Comparison of ENCODE assay signal across 1 cellular context in genomic region chr12:31316964-31317363, GRCh38.
TF ChIP-seq lines count a peak whose summit lies in the region.

No MANE protein-coding gene starts in this region.

TF ChIP-seq in GM12878, 131 proteins besides CTCF, POLR2A, EP300 and RAD21:
- TF ChIP-seq RELB (IDR thresholded peaks at IDR 0.05; ENCODE audit: low read depth) = 0 out of 2 replicates have a peak, but pooled peaks have one; percentile 18
- TF ChIP-seq IKZF2 (IDR thresholded peaks at IDR 0.05) = peak in 1 of 2 experiments; percentile 15; a peak in 2 of 4 replicates
- no peak for TF ChIP-seq CEBPZ (IDR thresholded peaks at IDR 0.05; ENCODE audit: low read depth, low read length)
- no peak for TF ChIP-seq HSF1 (IDR thresholded peaks at IDR 0.05; ENCODE audit: low read depth, low read length)
- no peak for TF ChIP-seq ESRRA (IDR thresholded peaks at IDR 0.05; ENCODE audit: low read length)
- TF ChIP-seq RBBP5 (conservative IDR thresholded peaks at IDR 0.05) = no peak
- TF ChIP-seq POLR2AphosphoS2 (IDR thresholded peaks at IDR 0.05; ENCODE audit: low read depth, low read length) = no peak
- TF ChIP-seq USF2 (IDR thresholded peaks at IDR 0.05; ENCODE audit: borderline replicate concordance, low read depth, low read length) = no peak
- peak; percentile 47; the same call in 1 of the 2 replicates for TF ChIP-seq NFIC (IDR thresholded peaks at IDR 0.05; ENCODE audit: low read depth, low read length)
- no peak for TF ChIP-seq MLLT1 (IDR thresholded peaks at IDR 0.05)
- TF ChIP-seq FOS (IDR thresholded peaks at IDR 0.05; ENCODE audit: borderline replicate concordance, extremely low read depth, insufficient read length) = no peak
- TF ChIP-seq MEF2A (IDR thresholded peaks at IDR 0.05; ENCODE audit: insufficient read depth, low read depth, low read length) = no peak
- no peak for TF ChIP-seq ATF3 (IDR thresholded peaks at IDR 0.05; ENCODE audit: borderline replicate concordance, extremely low read depth, low read depth, low read length)
- TF ChIP-seq ATF2 (IDR thresholded peaks at IDR 0.05; ENCODE audit: low read length) = peak; percentile 34; the same call in 1 of the 2 replicates
- TF ChIP-seq JUND (IDR thresholded peaks at IDR 0.05; ENCODE audit: low read depth, low read length) = no peak
- peak; percentile 22; the same call in 1 of the 2 replicates for TF ChIP-seq MTA2 (IDR thresholded peaks at IDR 0.05; ENCODE audit: low read depth)
- no peak for TF ChIP-seq ZNF24 (IDR thresholded peaks at IDR 0.05)
- no peak for TF ChIP-seq POU2F2 (IDR thresholded peaks at IDR 0.05; ENCODE audit: borderline replicate concordance, low read depth, low read length)
- peak; percentile 37; the same call in 1 of the 2 replicates for TF ChIP-seq JUNB (IDR thresholded peaks at IDR 0.05)
- no peak for TF ChIP-seq EZH2 (IDR thresholded peaks at IDR 0.05; ENCODE audit: borderline replicate concordance, control insufficient read depth, low read depth, low read length)
- no peak for TF ChIP-seq MYB (IDR thresholded peaks at IDR 0.05; ENCODE audit: borderline replicate concordance, low read depth, low read length)
- TF ChIP-seq ZZZ3 (IDR thresholded peaks at IDR 0.05; ENCODE audit: control insufficient read depth, insufficient read length, low read depth) = no peak
- TF ChIP-seq GABPA (IDR thresholded peaks at IDR 0.05; ENCODE audit: low read depth) = no peak
- TF ChIP-seq CHD2 (IDR thresholded peaks at IDR 0.05; ENCODE audit: borderline replicate concordance, low read depth, low read length) = no peak
- no peak for TF ChIP-seq NKRF (conservative IDR thresholded peaks at IDR 0.05)
- no peak for TF ChIP-seq TCF7 (IDR thresholded peaks at IDR 0.05; ENCODE audit: borderline replicate concordance)
- no peak for TF ChIP-seq SMARCA5 (IDR thresholded peaks at IDR 0.05)
- no peak for TF ChIP-seq FOXM1 (IDR thresholded peaks at IDR 0.05; ENCODE audit: low read depth, low read length)
